Comparison of ENCODE assay signal across 7 cellular contexts in genomic region chr22:43996170-43996980, GRCh38. TPM values are rescaled to one million over a fixed set of nuclear protein-coding genes. Genes with fewer than 3 reads are reported as not detected.
DNase-seq lines count a peak whose midpoint lies in the region; ATAC-seq and TF ChIP-seq lines count a peak whose summit lies in the region.

No MANE protein-coding gene starts in this region.

- peaks cover 0 to 38% (median 22%) of the 10 kb centered on the region in 9 donors for H3K4me1 ChIP-seq in heart right ventricle

- intact Hi-C loops in heart right ventricle (cut with DNase I), result loop anchor here in 5 of 10 donors (5.0 to 10.0 kb wide), 3 partner anchors 86 to 568 kb away; no protein-coding TSS in a partner anchor

- H3K4me1 Mint-ChIP-seq in activated CD8-positive, alpha-beta memory T cell treated with anti-CD3 and anti-CD28 coated beads, Interleukin-2, amount 10 ng/mL, durations not matched to agents 7 days and 5 days, result peaks cover 22% of the 10 kb centered on the region

- no peak for TF ChIP-seq CTCF in heart right ventricle (IDR thresholded peaks at IDR 0.05)

- CTCF ChIA-PET in activated CD8-positive, alpha-beta memory T cell treated with anti-CD3 and anti-CD28 coated beads, Interleukin-2, amount 10 ng/mL, durations not matched to agents 7 days and 5 days (lab: Charles Lee), result interaction anchor here (0.7 to 7.4 kb wide), 5 partner anchors 51 to 631 kb away, joined by 3 to 162 read pairs (median 4); no protein-coding TSS in a partner anchor

- H3K27ac Mint-ChIP-seq in activated CD8-positive, alpha-beta memory T cell treated with anti-CD3 and anti-CD28 coated beads, Interleukin-2, amount 10 ng/mL, durations not matched to agents 7 days and 5 days, result peak overlapping the region; percentile 88

- 83 to 85% methylated on average over 45 of the region's 45 CpGs for WGBS in heart right ventricle, 2 donors

- peak overlapping the region; percentile 84 for H3K4me3 Mint-ChIP-seq in activated CD8-positive, alpha-beta memory T cell treated with anti-CD3 and anti-CD28 coated beads, Interleukin-2, amount 10 ng/mL, durations not matched to agents 7 days and 5 days

- H3K9me3 ChIP-seq in heart right ventricle, result no peaks in the 10 kb centered on the region

- H3K9me3 Mint-ChIP-seq in activated CD8-positive, alpha-beta memory T cell treated with anti-CD3 and anti-CD28 coated beads, Interleukin-2, amount 10 ng/mL, durations not matched to agents 7 days and 5 days (ENCODE audit: low read depth), result no peaks in the 10 kb centered on the region

- H3K4me3 ChIP-seq in heart right ventricle, result peak overlapping the region in 7 of 10 donors; percentile 14 to 55 (median 26)

- ATAC-seq in HG02870 (IDR thresholded peaks at IDR 0.05; ENCODE audit: unreplicated experiment), result peak; percentile 55
- peak; percentile 93 for ATAC-seq in activated CD8-positive, alpha-beta memory T cell treated with anti-CD3 and anti-CD28 coated beads, Interleukin-2, amount 10 ng/mL, durations not matched to agents 7 days and 5 days
- peak in 7 of 8 donors; percentile 16 to 71 (median 42) for ATAC-seq in heart right ventricle

- H3K36me3 ChIP-seq in heart right ventricle, result peaks cover 0 to 92% (median 34%) of the 10 kb centered on the region in 9 donors

- H3K27me3 ChIP-seq in heart right ventricle, result no peaks in the 10 kb centered on the region

- peak; percentile 82 for DNase-seq in activated CD8-positive, alpha-beta memory T cell treated with anti-CD3 and anti-CD28 coated beads, Interleukin-2, amount 10 ng/mL, durations not matched to agents 7 days and 5 days
- DNase-seq in heart right ventricle (peak; percentile 59 to 64), NCI-H526 treated with DMSO at 0.1 percent for 48 hours (lab: John Stamatoyannopoulos, UW) (no peak), NCI-H2227 (lab: John Stamatoyannopoulos, UW; ENCODE audit: unreplicated experiment) (no peak), NCI-H187 (lab: John Stamatoyannopoulos, UW) (no peak)
- DNase-seq in stimulated activated CD4-positive, alpha-beta T cell treated with anti-CD3 and anti-CD28 coated beads, Interleukin-4, amount 100 ng/mL, for 48 hours (ENCODE audit: low read depth in 2 of 2), result peak; percentile 56

- peak overlapping the region in 8 of 10 donors; percentile 5 to 80 (median 36) for H3K27ac ChIP-seq in heart right ventricle

- H3K36me3 Mint-ChIP-seq in activated CD8-positive, alpha-beta memory T cell treated with anti-CD3 and anti-CD28 coated beads, Interleukin-2, amount 10 ng/mL, durations not matched to agents 7 days and 5 days, result peaks cover 25% of the 10 kb centered on the region

- no peaks in the 10 kb centered on the region for H3K27me3 Mint-ChIP-seq in activated CD8-positive, alpha-beta memory T cell treated with anti-CD3 and anti-CD28 coated beads, Interleukin-2, amount 10 ng/mL, durations not matched to agents 7 days and 5 days

RNA-seq across cellular contexts. Expression of gene PARVB, which starts 27.7 kb away (rescaled TPM):
- 10 to 100 TPM; 56.9 to 66.9 TPM for total RNA-seq in activated CD8-positive, alpha-beta memory T cell treated with anti-CD3 and anti-CD28 coated beads, Interleukin-2, amount 10 ng/mL, durations not matched to agents 7 days and 5 days
- total RNA-seq in heart right ventricle, result 100 to 1,000 TPM in 4 of 10 donors, 10 to 100 TPM in 6; 53.9 to 201 (median 92.3) TPM
- polyA plus RNA-seq in heart right ventricle, result 10 to 100 TPM; 46.7 to 69.9 TPM

RNA-seq across cellular contexts. Expression of gene SAMM50, which starts 41.1 kb away (rescaled TPM):
- 10 to 100 TPM; 42.2 to 57.9 TPM for total RNA-seq in activated CD8-positive, alpha-beta memory T cell treated with anti-CD3 and anti-CD28 coated beads, Interleukin-2, amount 10 ng/mL, durations not matched to agents 7 days and 5 days
- 10 to 100 TPM; 58.1 to 90.6 (median 74.1) TPM for total RNA-seq in heart right ventricle
- polyA plus RNA-seq in heart right ventricle, result 10 to 100 TPM; 15.3 to 47.6 TPM

Comparison
In these comparisons a context has a peak if more than half of its experiments do, and no peak if none do; other contexts are left out.
1. ATAC-seq: peak in every context shown above with its lines; median percentile 93 in activated CD8-positive, alpha-beta memory T cell treated with anti-CD3 and anti-CD28 coated beads, Interleukin-2, amount 10 ng/mL, durations not matched to agents 7 days and 5 days; 55 in HG02870; 42 in heart right ventricle.
2. DNase-seq: peak in activated CD8-positive, alpha-beta memory T cell treated with anti-CD3 and anti-CD28 coated beads, Interleukin-2, amount 10 ng/mL, durations not matched to agents 7 days and 5 days (single experiment), heart right ventricle (2 of 2) and stimulated activated CD4-positive, alpha-beta T cell treated with anti-CD3 and anti-CD28 coated beads, Interleukin-4, amount 100 ng/mL, for 48 hours (2 of 2); none in NCI-H526 treated with DMSO at 0.1 percent for 48 hours (single experiment), NCI-H2227 (single experiment) and NCI-H187 (0 of 2).